In genomic region chr19:38710928-38711725, GRCh38 we compare ENCODE assay signal across 1 cellular context.
TF ChIP-seq lines count a peak whose summit lies in the region.

No MANE protein-coding gene starts in this region.

TF ChIP-seq in SK-N-SH treated with all-trans-retinoic acid at 6 μM for 48 hours, 23 proteins besides CTCF, POLR2A, EP300 and RAD21 (continued from another document):
- no peak for TF ChIP-seq PATZ1 (CRISPR knock-in tag; IDR thresholded peaks at IDR 0.05; ENCODE audit: borderline replicate concordance)
- TF ChIP-seq ZFP3 (CRISPR knock-in tag; IDR thresholded peaks at IDR 0.05), result no peak
TF ChIP-seq in SK-N-SH treated with all-trans-retinoic acid at 6 μM for 48 hours: peak in this region for 0.
